Comparison of ENCODE assay signal across 12 cellular contexts in the genomic region with DNA sequence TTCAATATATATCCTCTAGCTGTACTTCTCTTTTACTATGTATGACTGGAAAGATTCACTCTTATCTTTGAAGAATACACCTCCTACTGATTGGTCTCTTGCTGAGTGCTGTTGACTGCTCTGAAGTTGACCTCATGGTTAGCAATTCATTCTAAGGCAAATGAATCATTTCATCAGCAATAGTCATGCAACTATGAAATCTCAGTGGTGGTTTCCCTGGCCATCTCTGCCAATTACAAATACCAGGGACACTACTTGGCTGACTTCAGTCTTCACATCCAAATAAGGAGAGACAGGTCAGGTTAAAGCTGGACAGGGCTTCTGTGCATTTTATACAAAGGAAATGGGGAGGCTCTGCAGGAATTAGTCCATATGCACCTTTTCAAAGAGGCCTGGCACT.
DNase-seq lines count a peak whose midpoint lies in the region; ATAC-seq and TF ChIP-seq lines count a peak whose summit lies in the region.
"Had no signal": no experiment of that assay in that cellular context is flagged by ENCODE, and none has a peak within 500 bp of the region (broad histone marks: within the 10 kb centered on the region; RNA-seq: fewer than 3 reads in every experiment).

No MANE protein-coding gene starts in this region.

- no peak for TF ChIP-seq CTCF in fibroblast of the aortic adventitia (IDR thresholded peaks at IDR 0.05; ENCODE audit: insufficient read depth, low read length)

- peak; percentile 61 to 80 for ATAC-seq in activated T-cell treated with anti-CD3 and anti-CD28 coated beads, Interleukin-2, amount 50 U/mL, for 72 hours (replicated peaks in 1 of 2)
- peak; percentile 95 for ATAC-seq in SK-N-SH treated with all-trans-retinoic acid at 6 μM for 48 hours
- ATAC-seq in GM19397 (IDR thresholded peaks at IDR 0.05; ENCODE audit: unreplicated experiment): no peak

- peak in 1 of 2 donors; percentile 0 for DNase-seq in activated T-cell treated with anti-CD3 and anti-CD28 coated beads, Interleukin-2, amount 50 U/mL, for 72 hours
- no peak for DNase-seq in activated T-cell treated with anti-CD3 and anti-CD28 coated beads for 4 hours
- peak; percentile 96 for DNase-seq in fibroblast of the aortic adventitia (ENCODE audit: low read depth)
- peak; percentile 68 for DNase-seq in smooth muscle cell of the brain vasculature (ENCODE audit: low read depth, low spot score)
- no peak for DNase-seq in activated CD4-positive, alpha-beta T cell treated with anti-CD3 and anti-CD28 coated beads, Interleukin-2, amount 10 ng/mL, durations not matched to agents 24 days and 14 days
- DNase-seq in GF-D8 (lab: John Stamatoyannopoulos, UW): no peak
- DNase-seq: effector CD8-positive, alpha-beta T cell; NCI-H2081 treated with DMSO at 0.1 percent for 48 hours; stimulated activated CD4-positive, alpha-beta T cell treated with anti-CD3 and anti-CD28 coated beads, Interleukin-4, amount 100 ng/mL, for 1 hour had no signal

- no peaks in the 10 kb centered on the region for H3K9me3 Mint-ChIP-seq in activated T-cell treated with anti-CD3 and anti-CD28 coated beads, Interleukin-2, amount 50 U/mL, for 72 hours
- no peaks in the 10 kb centered on the region for H3K9me3 Mint-ChIP-seq in activated CD4-positive, alpha-beta T cell treated with anti-CD3 and anti-CD28 coated beads, Interleukin-2, amount 10 ng/mL, durations not matched to agents 24 days and 14 days

- no peak overlapping the region for H3K27ac Mint-ChIP-seq in activated T-cell treated with anti-CD3 and anti-CD28 coated beads, Interleukin-2, amount 50 U/mL, for 72 hours
- H3K27ac Mint-ChIP-seq in activated CD4-positive, alpha-beta T cell treated with anti-CD3 and anti-CD28 coated beads, Interleukin-2, amount 10 ng/mL, durations not matched to agents 24 days and 14 days: no peak overlapping the region

- H3K27me3 Mint-ChIP-seq in activated T-cell treated with anti-CD3 and anti-CD28 coated beads, Interleukin-2, amount 50 U/mL, for 72 hours (ENCODE audit: low read depth): no peaks in the 10 kb centered on the region
- H3K27me3 Mint-ChIP-seq in activated CD4-positive, alpha-beta T cell treated with anti-CD3 and anti-CD28 coated beads, Interleukin-2, amount 10 ng/mL, durations not matched to agents 24 days and 14 days: no peaks in the 10 kb centered on the region

- H3K36me3 Mint-ChIP-seq in activated T-cell treated with anti-CD3 and anti-CD28 coated beads, Interleukin-2, amount 50 U/mL, for 72 hours (ENCODE audit: insufficient read depth in 2 of 2): peaks cover 0 to 3% of the 10 kb centered on the region in 2 donors
- H3K36me3 Mint-ChIP-seq in activated CD4-positive, alpha-beta T cell treated with anti-CD3 and anti-CD28 coated beads, Interleukin-2, amount 10 ng/mL, durations not matched to agents 24 days and 14 days (ENCODE audit: low read depth): no peaks in the 10 kb centered on the region

- no peaks in the 10 kb centered on the region for H3K4me1 Mint-ChIP-seq in activated T-cell treated with anti-CD3 and anti-CD28 coated beads, Interleukin-2, amount 50 U/mL, for 72 hours (ENCODE audit: low read depth)
- H3K4me1 Mint-ChIP-seq in activated CD4-positive, alpha-beta T cell treated with anti-CD3 and anti-CD28 coated beads, Interleukin-2, amount 10 ng/mL, durations not matched to agents 24 days and 14 days: no peaks in the 10 kb centered on the region

- intact Hi-C loops in activated CD4-positive, alpha-beta T cell treated with anti-CD3 and anti-CD28 coated beads, Interleukin-2, amount 10 ng/mL, durations not matched to agents 24 days and 14 days (cut with micrococcal nuclease): no loop called here

- H3K4me3 Mint-ChIP-seq in activated T-cell treated with anti-CD3 and anti-CD28 coated beads, Interleukin-2, amount 50 U/mL, for 72 hours: no peak overlapping the region
- H3K4me3 Mint-ChIP-seq in activated CD4-positive, alpha-beta T cell treated with anti-CD3 and anti-CD28 coated beads, Interleukin-2, amount 10 ng/mL, durations not matched to agents 24 days and 14 days: no peak overlapping the region

- no peak overlapping the region for H3K4me3 ChIP-seq in fibroblast of the aortic adventitia (ENCODE audit: low read depth, low read length)
- H3K4me3 ChIP-seq: tibial nerve had no signal

TF ChIP-seq in SK-N-SH treated with all-trans-retinoic acid at 6 μM for 48 hours, 23 proteins besides CTCF, POLR2A, EP300 and RAD21:
- TF ChIP-seq ZFP3 (CRISPR knock-in tag; IDR thresholded peaks at IDR 0.05): no peak
- TF ChIP-seq ISL1 (CRISPR knock-in tag; IDR thresholded peaks at IDR 0.05): peak; percentile 78
- TF ChIP-seq CSDC2 (CRISPR knock-in tag; IDR thresholded peaks at IDR 0.05): 0 out of 2 replicates have a peak, but pooled peaks have one; percentile 40
- TF ChIP-seq, protein P1, sequence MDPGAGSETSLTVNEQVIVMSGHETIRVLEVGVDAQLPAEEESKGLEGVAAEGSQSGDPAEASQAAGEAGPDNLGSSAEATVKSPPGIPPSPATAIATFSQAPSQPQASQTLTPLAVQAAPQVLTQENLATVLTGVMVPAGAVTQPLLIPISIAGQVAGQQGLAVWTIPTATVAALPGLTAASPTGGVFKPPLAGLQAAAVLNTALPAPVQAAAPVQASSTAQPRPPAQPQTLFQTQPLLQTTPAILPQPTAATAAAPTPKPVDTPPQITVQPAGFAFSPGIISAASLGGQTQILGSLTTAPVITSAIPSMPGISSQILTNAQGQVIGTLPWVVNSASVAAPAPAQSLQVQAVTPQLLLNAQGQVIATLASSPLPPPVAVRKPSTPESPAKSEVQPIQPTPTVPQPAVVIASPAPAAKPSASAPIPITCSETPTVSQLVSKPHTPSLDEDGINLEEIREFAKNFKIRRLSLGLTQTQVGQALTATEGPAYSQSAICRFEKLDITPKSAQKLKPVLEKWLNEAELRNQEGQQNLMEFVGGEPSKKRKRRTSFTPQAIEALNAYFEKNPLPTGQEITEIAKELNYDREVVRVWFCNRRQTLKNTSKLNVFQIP (CRISPR knock-in tag; IDR thresholded peaks at IDR 0.05; ENCODE audit: borderline replicate concordance, low read depth): 0 out of 2 replicates have a peak, but pooled peaks have one; percentile 37
- TF ChIP-seq ZC3H10 (CRISPR knock-in tag; IDR thresholded peaks at IDR 0.05): no peak

Comparison
In these comparisons a context has a peak if more than half of its experiments do, and no peak if none do; other contexts are left out.
1. DNase-seq: peak in fibroblast of the aortic adventitia (single experiment) and smooth muscle cell of the brain vasculature (single experiment); none in activated T-cell treated with anti-CD3 and anti-CD28 coated beads for 4 hours (single experiment), activated CD4-positive, alpha-beta T cell treated with anti-CD3 and anti-CD28 coated beads, Interleukin-2, amount 10 ng/mL, durations not matched to agents 24 days and 14 days (single experiment) and GF-D8 (single experiment).